9 cellular contexts compared by ENCODE assay signal in genomic region chr6:166958926-166959861, GRCh38. TPM values are rescaled to one million over a fixed set of nuclear protein-coding genes. Genes with fewer than 3 reads are reported as not detected.
DNase-seq lines count a peak whose midpoint lies in the region; ATAC-seq and TF ChIP-seq lines count a peak whose summit lies in the region.
"Had no signal": no experiment of that assay in that cellular context is flagged by ENCODE, and none has a peak within 500 bp of the region (broad histone marks: within the 10 kb centered on the region; RNA-seq: fewer than 3 reads in every experiment).

No MANE protein-coding gene starts in this region.

- H3K4me3 ChIP-seq in OCI-LY7 (ENCODE audit: low read depth, low read length, poor library complexity, severe bottlenecking), result peak overlapping the region; percentile 66
- H3K4me3 ChIP-seq in SK-N-SH (ENCODE audit: low read depth in 2 of 2, low read length in 1 of 2), result no peak overlapping the region

- H3K27ac ChIP-seq in OCI-LY7 (ENCODE audit: low read depth, low read length, poor library complexity, severe bottlenecking), result peak overlapping the region; percentile 85
- no peak overlapping the region for H3K27ac ChIP-seq in SK-N-SH (ENCODE audit: low read depth in 2 of 2, low read length in 1 of 2)

- WGBS in SK-N-SH (ENCODE audit: low lambda C conversion rate), result 83% methylated on average over 13 of the region's 13 CpGs

- no peak for TF ChIP-seq RAD21 in SK-N-SH (IDR thresholded peaks at IDR 0.05; ENCODE audit: low read length)

- no peaks in the 10 kb centered on the region for H3K27me3 ChIP-seq in SK-N-SH (ENCODE audit: insufficient read depth)

- H3K4me1 ChIP-seq in OCI-LY7 (ENCODE audit: insufficient read depth, low read length, poor library complexity, severe bottlenecking), result peaks cover 47% of the 10 kb centered on the region
- peaks cover 0 to 14% of the 10 kb centered on the region in 2 experiments; a peak in 1 of 4 replicates for H3K4me1 ChIP-seq in SK-N-SH (ENCODE audit: control insufficient read depth in 1 of 2, insufficient read depth in 2 of 2, low read depth in 1 of 2, low read length in 1 of 2)

- ATAC-seq in GM19395 (IDR thresholded peaks at IDR 0.05; ENCODE audit: unreplicated experiment) (peak; percentile 25), GM18867 (IDR thresholded peaks at IDR 0.05; ENCODE audit: unreplicated experiment) (no peak)
- ATAC-seq in central memory CD8-positive, alpha-beta T cell (replicated peaks; ENCODE audit: extremely low read depth, poor library complexity, severe bottlenecking), result peak; percentile 55
- ATAC-seq: Panc1 had no signal

- H3K9me3 Mint-ChIP-seq in central memory CD8-positive, alpha-beta T cell, result no peaks in the 10 kb centered on the region
- H3K9me3 Mint-ChIP-seq in neural crest cell, result peaks cover 7% of the 10 kb centered on the region

- intact Hi-C loops in OCI-LY7 (cut with micrococcal nuclease; ENCODE audit: unreplicated experiment), result loop anchor here (10.0 kb wide), 1 partner anchor 614 kb away; the partner anchor contains the start of gene SFT2D1

- POLR2A ChIA-PET in OCI-LY7 (lab: Charles Lee) (interaction anchor here (0.6 to 2.4 kb wide), 16 partner anchors 9 to 342 kb away, joined by 3 to 7 read pairs (median 3); no protein-coding TSS in a partner anchor), SK-N-SH (lab: Yijun Ruan, JAX) (no interaction called here)

- no peaks in the 10 kb centered on the region for H3F3A ChIP-seq in SK-N-SH (replicated peaks; ENCODE audit: insufficient read depth)

- H3K27ac Mint-ChIP-seq in central memory CD8-positive, alpha-beta T cell (ENCODE audit: low read depth), result peak overlapping the region; percentile 93
- no peak overlapping the region for H3K27ac Mint-ChIP-seq in neural crest cell (ENCODE audit: unreplicated experiment)

- peak overlapping the region; percentile 96 for H3K4me2 ChIP-seq in OCI-LY7 (ENCODE audit: low read length)
- no peak overlapping the region for H3K4me2 ChIP-seq in SK-N-SH

- no peaks in the 10 kb centered on the region for H4K20me1 ChIP-seq in OCI-LY7 (ENCODE audit: insufficient read depth, low read length)
- H4K20me1 ChIP-seq in SK-N-SH (ENCODE audit: insufficient read depth), result no peaks in the 10 kb centered on the region

- H2AFZ ChIP-seq in OCI-LY7 (ENCODE audit: low read length) (peak overlapping the region; percentile 38; the same call in 1 of the 2 replicates), SK-N-SH (ENCODE audit: low read depth) (no peak overlapping the region)

- TF ChIP-seq CTCF in OCI-LY7 (conservative IDR thresholded peaks at IDR 0.05; ENCODE audit: low read length), result no peak
- no peak for TF ChIP-seq CTCF in neural crest cell (conservative IDR thresholded peaks at IDR 0.05)
- no peak for TF ChIP-seq CTCF in SK-N-SH (IDR thresholded peaks at IDR 0.05)

- peaks cover 18% of the 10 kb centered on the region for H3K36me3 Mint-ChIP-seq in central memory CD8-positive, alpha-beta T cell (ENCODE audit: insufficient read depth)
- H3K36me3 Mint-ChIP-seq in neural crest cell (ENCODE audit: low read depth), result peaks cover 8% of the 10 kb centered on the region

- H3K4me3 Mint-ChIP-seq in central memory CD8-positive, alpha-beta T cell, result peak overlapping the region; percentile 91
- H3K4me3 Mint-ChIP-seq in neural crest cell, result peak overlapping the region; percentile 68

- DNase-seq in OCI-LY7 (ENCODE audit: low spot score) (peak; percentile 85), neural crest cell (ENCODE audit: low read depth, low spot score) (no peak), NCI-H187 treated with DMSO at 0.1 percent for 48 hours (lab: John Stamatoyannopoulos, UW) (no peak), HuH-7 (ENCODE audit: low spot score) (no peak), SK-N-SH (no peak)
- DNase-seq in central memory CD8-positive, alpha-beta T cell (ENCODE audit: low spot score in 2 of 2), result peak in 1 of 2 donors; percentile 29

- TSS peak; percentile 92 for BruUV-seq in OCI-LY7 (replicated peaks; lab: Mats Ljungman, UMichigan)

- peaks cover 49% of the 10 kb centered on the region for H3K4me1 Mint-ChIP-seq in central memory CD8-positive, alpha-beta T cell
- peaks cover 37% of the 10 kb centered on the region for H3K4me1 Mint-ChIP-seq in neural crest cell

- no peaks in the 10 kb centered on the region for H3K36me3 ChIP-seq in OCI-LY7 (ENCODE audit: insufficient read depth, low read length)
- no peaks in the 10 kb centered on the region for H3K36me3 ChIP-seq in SK-N-SH (replicated peaks in 1 of 2; ENCODE audit: control insufficient read depth in 1 of 2, insufficient read depth in 2 of 2, low read length in 1 of 2)

- H3K27me3 Mint-ChIP-seq in central memory CD8-positive, alpha-beta T cell, result no peaks in the 10 kb centered on the region
- peaks cover 9% of the 10 kb centered on the region for H3K27me3 Mint-ChIP-seq in neural crest cell (ENCODE audit: low read depth)

- H3K9me2 ChIP-seq in OCI-LY7 (ENCODE audit: insufficient read depth, low read length), result no peaks in the 10 kb centered on the region
- no peaks in the 10 kb centered on the region for H3K9me2 ChIP-seq in SK-N-SH

- H3K9ac ChIP-seq in SK-N-SH, result no peak overlapping the region

- CTCF ChIA-PET in OCI-LY7 (lab: Charles Lee; ENCODE audit: unreplicated experiment) (interaction anchor here (0.7 kb wide), 1 partner anchor 154 kb away, joined by 6 read pairs; no protein-coding TSS in a partner anchor), SK-N-SH (lab: Yijun Ruan, JAX) (interaction anchor here (0.9 to 3.2 kb wide), 2 partner anchors 172 to 184 kb away, joined by 4 to 12 read pairs; no protein-coding TSS in a partner anchor)

- no peak for TF ChIP-seq EP300 in SK-N-SH (IDR thresholded peaks at IDR 0.05; ENCODE audit: borderline replicate concordance in 1 of 2, low read depth in 1 of 2, low read length in 1 of 2)

- H3K79me2 ChIP-seq in OCI-LY7 (ENCODE audit: insufficient read depth, low read depth, low read length), result peaks cover 18% of the 10 kb centered on the region; the same call in 1 of the 2 replicates
- no peaks in the 10 kb centered on the region for H3K79me2 ChIP-seq in SK-N-SH (ENCODE audit: insufficient read depth)

- no peaks in the 10 kb centered on the region for H3K9me3 ChIP-seq in OCI-LY7 (ENCODE audit: low read length)
- H3K9me3 ChIP-seq in SK-N-SH, result no peaks in the 10 kb centered on the region

TF ChIP-seq in SK-N-SH, 30 proteins besides CTCF, POLR2A, EP300 and RAD21:
- TF ChIP-seq TCF12 (IDR thresholded peaks at IDR 0.05), result no peak
TF ChIP-seq in SK-N-SH: peak in this region for 0.

RNA-seq across cellular contexts. Expression of gene RNASET2, which starts 2.8 kb away (rescaled TPM):
- 71.7 and 87.1 TPM in 2 replicates for total RNA-seq in OCI-LY7 (2014; rRNA removed; shearing (Covaris generic))
- total RNA-seq in OCI-LY7 (2022) (73.0 and 105 TPM in 2 replicates), neural crest cell (15.3 and 17.7 TPM in 2 replicates)
- polyA plus RNA-seq in SK-N-SH (2012; rRNA removed), result 58.4 and 59.2 TPM in 2 replicates
- polyA plus RNA-seq in SK-N-SH (2012; cell fraction: cytosol; rRNA removed), result 54.7 and 56.7 TPM in 2 replicates
- polyA plus RNA-seq in SK-N-SH (2012; cell fraction: nucleus; rRNA removed), result 43.6 and 50.8 TPM in 2 replicates

RNA-seq across cellular contexts. Expression of gene CEP43, which starts 40.0 kb away (rescaled TPM):
- 41.2 and 48.1 TPM in 2 replicates for total RNA-seq in OCI-LY7 (2014; rRNA removed; shearing (Covaris generic))
- total RNA-seq in OCI-LY7 (2022), result 34.3 and 40.4 TPM in 2 replicates
- total RNA-seq in neural crest cell, result 36.5 and 42.2 TPM in 2 replicates
- polyA plus RNA-seq in SK-N-SH (2012; rRNA removed), result 7.5 and 9.7 TPM in 2 replicates
- polyA plus RNA-seq in SK-N-SH (2012; cell fraction: cytosol; rRNA removed), result 8.4 and 11.3 TPM in 2 replicates
- 17.1 and 27.9 TPM in 2 replicates for polyA plus RNA-seq in SK-N-SH (2012; cell fraction: nucleus; rRNA removed)
